In genomic region chr3:7543294-7543693, GRCh38 we compare ENCODE assay signal across 20 cellular contexts.
DNase-seq lines count a peak whose midpoint lies in the region; ATAC-seq lines count a peak whose summit lies in the region.
"Had no signal": no experiment of that assay in that cellular context is flagged by ENCODE, and none has a peak within 500 bp of the region (broad histone marks: within the 10 kb centered on the region; RNA-seq: fewer than 3 reads in every experiment).

No MANE protein-coding gene starts in this region.

- ATAC-seq in HG02970 (IDR thresholded peaks at IDR 0.05; ENCODE audit: low FRiP score, unreplicated experiment), result no peak
- ATAC-seq: activated CD4-positive, CD25-positive, alpha-beta regulatory T cell treated with anti-CD3 and anti-CD28 coated beads, Interleukin-2, amount 50 U/mL, for 24 hours; stimulated activated effector memory CD8-positive, alpha-beta T cell treated with anti-CD3 and anti-CD28 coated beads, Interleukin-12 subunit alpha, Interleukin-12 subunit beta, amount 100 ng/mL, for 72 hours had no signal

- DNase-seq in Ammon's horn (ENCODE audit: low spot score), result peak; percentile 14
- peak; percentile 32 for DNase-seq in D341Med (ENCODE audit: low spot score)
- DNase-seq in NCI-H345 treated with DMSO at 0.1 percent for 48 hours (lab: John Stamatoyannopoulos, UW; ENCODE audit: unreplicated experiment), result peak; percentile 25
- DNase-seq in dermis microvascular lymphatic vessel endothelial cell (ENCODE audit: low read depth in 2 of 2), result peak; percentile 3 to 50
- DNase-seq in NCI-H1092 treated with DMSO at 0.1 percent for 48 hours (lab: John Stamatoyannopoulos, UW), result no peak
- no peak for DNase-seq in GM03348 (ENCODE audit: low spot score)
- DNase-seq: activated CD4-positive, alpha-beta memory T cell treated with anti-CD3 and anti-CD28 coated beads for 36 hours; EL; HFFc6; Karpas-422; left ventricle myocardium inferior; naive B cell; NCI-H2029; NCI-H446 treated with DMSO at 0.1 percent for 48 hours; sigmoid colon; stimulated activated CD4-positive, alpha-beta T cell treated with anti-CD3 and anti-CD28 coated beads, Interleukin-4, amount 100 ng/mL, for 24 hours; T-helper 1 cell had no signal

Comparison
In these comparisons a context has a peak if more than half of its experiments do, and no peak if none do; other contexts are left out.
1. DNase-seq: peak in Ammon's horn (single experiment), D341Med (single experiment), NCI-H345 treated with DMSO at 0.1 percent for 48 hours (single experiment) and dermis microvascular lymphatic vessel endothelial cell (2 of 2); none in NCI-H1092 treated with DMSO at 0.1 percent for 48 hours (single experiment) and GM03348 (single experiment).